In genomic region chr7:76047811-76048667, GRCh38 we compare ENCODE assay signal across 8 cellular contexts. TPM values are rescaled to one million over a fixed set of nuclear protein-coding genes. Genes with fewer than 3 reads are reported as not detected.
DNase-seq lines count a peak whose midpoint lies in the region; ATAC-seq and TF ChIP-seq lines count a peak whose summit lies in the region.

MDH2 (plus strand) TSS chr7:76048106; CDS start chr7:76048161, 55 bp downstream.
STYXL1 (minus strand) TSS chr7:76048000; CDS start chr7:76030523, 17,477 bp downstream.

- DNase-seq in NCI-H128 (lab: John Stamatoyannopoulos, UW; ENCODE audit: unreplicated experiment) (peak; percentile 69), SW 1271 (lab: John Stamatoyannopoulos, UW) (peak; percentile 93 to 96), Right ventricle myocardium inferior (ENCODE audit: missing footprints) (peak; percentile 97), ovary (peak; percentile 91 to 95 (median 93))
- peak; percentile 77 for DNase-seq in activated naive CD8-positive, alpha-beta T cell treated with anti-CD3 and anti-CD28 coated beads, Interleukin-2, amount 50 U/mL, for 16 hours (ENCODE audit: low read depth, low spot score)

- TF ChIP-seq CTCF in GM12875 (IDR thresholded peaks at IDR 0.05; ENCODE audit: borderline replicate concordance, insufficient read depth, low read depth, low read length) (no peak), ovary (IDR thresholded peaks at IDR 0.05) (peak in 1 of 3 donors; percentile 10)

- H3K9me3 ChIP-seq in ovary = no peaks in the 10 kb centered on the region
- H3K9me3 ChIP-seq in thymus (ENCODE audit: control insufficient read depth) = no peaks in the 10 kb centered on the region

- H3K27ac ChIP-seq in ovary (peak within 1 kb of the TSS; percentile 23 to 71), thymus (ENCODE audit: low read depth) (peak within 1 kb of the TSS; percentile 92)

- peak; percentile 78 for TF ChIP-seq POLR2A in ovary (IDR thresholded peaks at IDR 0.05)

- H3K36me3 ChIP-seq in ovary (no peaks in the 10 kb centered on the region), thymus (ENCODE audit: control insufficient read depth, insufficient read depth) (no peaks in the 10 kb centered on the region)

- H3K4me3 ChIP-seq in GM12875 (ENCODE audit: low read depth, low read length) = peak within 1 kb of the TSS; percentile 100
- peak within 1 kb of the TSS; percentile 66 for H3K4me3 ChIP-seq in ovary
- peak within 1 kb of the TSS; percentile 81 for H3K4me3 ChIP-seq in thymus (ENCODE audit: low read length)

- H3K4me1 ChIP-seq in ovary (ENCODE audit: insufficient read depth) (peaks cover 9% of the 10 kb centered on the region), thymus (ENCODE audit: control insufficient read depth, insufficient read depth, low read length) (no peaks in the 10 kb centered on the region)

- no peak for TF ChIP-seq EP300 in ovary (IDR thresholded peaks at IDR 0.05)

- peak; percentile 95 for ATAC-seq in HG02759 (IDR thresholded peaks at IDR 0.05; ENCODE audit: unreplicated experiment)
- peak; percentile 96 for ATAC-seq in Right ventricle myocardium inferior

- H3K27me3 ChIP-seq in ovary (no peaks in the 10 kb centered on the region), thymus (ENCODE audit: control insufficient read depth, insufficient read depth) (no peaks in the 10 kb centered on the region)

- WGBS in ovary, 3 donors = 0 to 1% (median 0%) methylated on average over 23 to 58 of the region's 58 CpGs
- WGBS in thymus = under 1% methylated on average over 58 of the region's 58 CpGs

- intact Hi-C loops in Right ventricle myocardium inferior (cut with DNase I) = loop anchor here (2.0 to 5.0 kb wide), 2 partner anchors 21 to 56 kb away; partner anchors contain the start of gene TMEM120A
- intact Hi-C loops in ovary (cut with DNase I) = loop anchor here in 2 of 4 donors (5.0 to 10.0 kb wide), 2 partner anchors 107 to 976 kb away; partner anchors contain the start of gene RCC1L (in 1 of the 2)

RNA-seq across cellular contexts. Expression of gene MDH2, which starts in this region (rescaled TPM):
- total RNA-seq in Right ventricle myocardium inferior (688 TPM), ovary (100 to 1,000 TPM in 4 of 7 donors, 10 to 100 TPM in 3; 38.4 to 124 (median 109) TPM)
- polyA plus RNA-seq in ovary (10 to 100 TPM; 65.7 to 84.5 TPM), thymus (57.5 TPM)

RNA-seq across cellular contexts. Expression of gene STYXL1, which starts in this region (rescaled TPM):
- total RNA-seq in Right ventricle myocardium inferior (21.6 TPM), ovary (10 to 100 TPM; 15.7 to 37.4 (median 26.5) TPM)
- polyA plus RNA-seq in ovary (10 to 100 TPM; 32.0 to 39.9 TPM), thymus (55.9 TPM)

Comparison
In these comparisons a context has a peak if more than half of its experiments do, and no peak if none do; other contexts are left out.
1. Peak in every context shown above with its lines: DNase-seq, ATAC-seq, H3K4me3 ChIP-seq and H3K27ac ChIP-seq.